8 cellular contexts compared by ENCODE assay signal in the genomic region with DNA sequence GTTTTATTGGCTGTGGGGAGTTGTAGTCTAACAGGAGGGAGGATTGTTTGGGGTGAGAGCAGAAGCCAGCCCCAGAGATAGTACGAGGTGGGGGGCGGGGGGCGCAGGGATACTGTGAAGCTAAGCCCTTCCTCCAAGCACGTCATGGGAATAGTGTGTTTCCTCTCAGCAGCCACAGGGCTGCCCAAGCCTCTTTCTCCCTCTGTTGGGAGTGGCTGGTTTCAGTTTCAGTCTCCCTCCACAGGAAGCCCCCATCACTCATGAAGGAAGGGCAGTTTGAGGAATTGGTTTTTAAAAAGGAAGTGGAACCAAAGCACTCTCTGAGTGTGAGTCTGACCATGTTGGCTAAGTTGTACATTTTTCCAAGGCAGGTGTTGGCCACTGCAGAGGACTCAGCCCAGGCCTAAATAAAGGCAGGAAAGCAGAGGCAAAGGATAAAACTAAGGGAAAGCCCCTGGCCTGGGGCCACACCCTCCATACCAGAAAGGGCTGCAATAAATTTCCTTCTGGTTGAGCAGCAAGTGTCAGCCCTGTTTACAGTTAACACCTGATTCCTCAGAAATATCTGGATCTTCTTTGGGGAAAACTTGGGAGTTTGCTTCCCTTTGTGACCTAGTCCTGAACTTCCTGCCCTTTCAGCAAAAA. TPM values are rescaled to one million over a fixed set of nuclear protein-coding genes. Genes with fewer than 3 reads are reported as not detected.
DNase-seq lines count a peak whose midpoint lies in the region; ATAC-seq and TF ChIP-seq lines count a peak whose summit lies in the region.

No MANE protein-coding gene starts in this region.

- peak overlapping the region in 1 of 2 donors; percentile 6 for H3K27ac ChIP-seq in ovary

- CTCF ChIA-PET in Caco-2 (lab: Charles Lee): interaction anchor here (0.6 to 2.2 kb wide), 3 partner anchors 10 to 273 kb away, joined by 4 to 11 read pairs (median 7); no protein-coding TSS in a partner anchor

- POLR2A ChIA-PET in Caco-2 (lab: Charles Lee): interaction anchor here (0.6 kb wide), 1 partner anchor 16 kb away, joined by 8 read pairs; no protein-coding TSS in a partner anchor

- H3K4me3 ChIP-seq in Caco-2 (ENCODE audit: low read depth, low read length) (no peak overlapping the region), ovary (no peak overlapping the region)

- intact Hi-C loops in Caco-2 (cut with micrococcal nuclease; ENCODE audit: unreplicated experiment) (no loop called here), ovary (cut with DNase I) (loop anchor here in 3 of 4 donors (10.0 kb wide), 1 partner anchor 186 kb away; no protein-coding TSS in a partner anchor)

- H3K4me1 Mint-ChIP-seq in Caco-2 (ENCODE audit: low read depth, unreplicated experiment): peaks cover 21% of the 10 kb centered on the region

- peaks cover 70% of the 10 kb centered on the region for H3K36me3 Mint-ChIP-seq in Caco-2 (ENCODE audit: insufficient read depth, unreplicated experiment)

- H3K36me3 ChIP-seq in Caco-2 (ENCODE audit: control insufficient read depth, insufficient read depth, low read length) (peaks cover 5% of the 10 kb centered on the region), ovary (no peaks in the 10 kb centered on the region)

- H3K27me3 ChIP-seq in Caco-2 (replicated peaks; ENCODE audit: control insufficient read depth, insufficient read depth, low read length) (no peaks in the 10 kb centered on the region), ovary (no peaks in the 10 kb centered on the region)

- TF ChIP-seq EP300 in ovary (IDR thresholded peaks at IDR 0.05): no peak

- H3K9me3 ChIP-seq in Caco-2 (no peaks in the 10 kb centered on the region), ovary (no peaks in the 10 kb centered on the region)

- 6 to 11% (median 7%) methylated on average over 4 of the region's 4 CpGs for WGBS in ovary, 3 donors

- TF ChIP-seq CTCF in Caco-2 (IDR thresholded peaks at IDR 0.05; ENCODE audit: insufficient read depth in 1 of 2, low read depth in 1 of 2, low read length in 1 of 2, severe bottlenecking in 1 of 2, unreplicated experiment in 1 of 2) (no peak), ovary (IDR thresholded peaks at IDR 0.05) (no peak)

- DNase-seq in Caco-2 (no peak), NCI-H69 (lab: John Stamatoyannopoulos, UW) (peak; percentile 35), activated T-cell treated with anti-CD3 and anti-CD28 coated beads for 1 hour (ENCODE audit: low read depth) (peak; percentile 52), fibroblast of the conjunctiva (ENCODE audit: low read depth) (peak; percentile 39), ovary (peak in 3 of 5 donors; percentile 55 to 68 (median 60)), NCI-H1092 treated with DMSO at 0.1 percent for 48 hours (lab: John Stamatoyannopoulos, UW) (no peak)

- H3K27me3 Mint-ChIP-seq in Caco-2 (ENCODE audit: insufficient read depth, unreplicated experiment): no peaks in the 10 kb centered on the region

- no peaks in the 10 kb centered on the region for H3K9me3 Mint-ChIP-seq in Caco-2 (ENCODE audit: unreplicated experiment)

- no peak overlapping the region for H3K4me3 Mint-ChIP-seq in Caco-2 (ENCODE audit: unreplicated experiment)

- ATAC-seq in GM21825 (IDR thresholded peaks at IDR 0.05; ENCODE audit: unreplicated experiment) (peak; percentile 45), GM19035 (IDR thresholded peaks at IDR 0.05; ENCODE audit: unreplicated experiment) (no peak)

- H3K4me1 ChIP-seq in Caco-2 (peaks cover 29% of the 10 kb centered on the region), ovary (ENCODE audit: insufficient read depth) (peaks cover 16% of the 10 kb centered on the region)

- no peak for TF ChIP-seq POLR2A in ovary (IDR thresholded peaks at IDR 0.05)

- BruUV-seq in Caco-2 (replicated peaks; lab: Mats Ljungman, UMichigan): no TSS peak

- peak overlapping the region; percentile 32 for H3K27ac Mint-ChIP-seq in Caco-2 (ENCODE audit: unreplicated experiment)

RNA-seq across cellular contexts. Expression of a gene that starts 3.2 kb away (rescaled TPM):
- total RNA-seq in Caco-2 (2022) (29.9 and 31.7 TPM in 2 replicates), ovary (10 to 100 TPM; 23.3 to 40.4 (median 26.8) TPM)
- polyA plus RNA-seq in ovary: 10 to 100 TPM; 17.0 to 40.4 TPM

RNA-seq across cellular contexts. Expression of a gene that starts 3.2 kb away (rescaled TPM):
- 201 and 229 TPM in 2 replicates for total RNA-seq in Caco-2 (2022)
- 10 to 100 TPM; 42.8 to 96.8 (median 74.6) TPM for total RNA-seq in ovary
- polyA plus RNA-seq in ovary: 10 to 100 TPM; 65.0 to 77.6 TPM

RNA-seq across cellular contexts. Expression of a gene that starts 11.3 kb away (rescaled TPM):
- 19.8 and 20.6 TPM in 2 replicates for total RNA-seq in Caco-2 (2022)
- total RNA-seq in ovary: 1 to 10 TPM; 3.2 to 9.8 (median 6.2) TPM
- polyA plus RNA-seq in ovary: 1 to 10 TPM in 1 of 2 donors, under 1 TPM in 1; 0.30 to 6.0 TPM

RNA-seq across cellular contexts. Expression of a gene that starts 51.1 kb away (rescaled TPM):
- total RNA-seq in Caco-2 (2022) (240 and 241 TPM in 2 replicates), ovary (100 to 1,000 TPM in 2 of 7 donors, 10 to 100 TPM in 5; 63.5 to 154 (median 93.5) TPM)
- 100 to 1,000 TPM in 1 of 2 donors, 10 to 100 TPM in 1; 85.0 to 142 TPM for polyA plus RNA-seq in ovary

RNA-seq across cellular contexts. Expression of a gene that starts 57.4 kb away (rescaled TPM):
- total RNA-seq in Caco-2 (2022) (15.2 and 16.7 TPM in 2 replicates), ovary (10 to 100 TPM in 1 of 7 donors, 1 to 10 TPM in 6; 4.0 to 27.0 (median 8.0) TPM)
- 1 to 10 TPM in 1 of 2 donors, under 1 TPM in 1; 0.73 to 6.2 TPM for polyA plus RNA-seq in ovary

Comparison
In these comparisons a context has a peak if more than half of its experiments do, and no peak if none do; other contexts are left out.
1. DNase-seq: peak in NCI-H69 (single experiment), activated T-cell treated with anti-CD3 and anti-CD28 coated beads for 1 hour (single experiment), fibroblast of the conjunctiva (single experiment) and ovary (3 of 5); none in Caco-2 (0 of 2) and NCI-H1092 treated with DMSO at 0.1 percent for 48 hours (single experiment).